Comparison of ENCODE assay signal across 1 cellular context in the genomic region with DNA sequence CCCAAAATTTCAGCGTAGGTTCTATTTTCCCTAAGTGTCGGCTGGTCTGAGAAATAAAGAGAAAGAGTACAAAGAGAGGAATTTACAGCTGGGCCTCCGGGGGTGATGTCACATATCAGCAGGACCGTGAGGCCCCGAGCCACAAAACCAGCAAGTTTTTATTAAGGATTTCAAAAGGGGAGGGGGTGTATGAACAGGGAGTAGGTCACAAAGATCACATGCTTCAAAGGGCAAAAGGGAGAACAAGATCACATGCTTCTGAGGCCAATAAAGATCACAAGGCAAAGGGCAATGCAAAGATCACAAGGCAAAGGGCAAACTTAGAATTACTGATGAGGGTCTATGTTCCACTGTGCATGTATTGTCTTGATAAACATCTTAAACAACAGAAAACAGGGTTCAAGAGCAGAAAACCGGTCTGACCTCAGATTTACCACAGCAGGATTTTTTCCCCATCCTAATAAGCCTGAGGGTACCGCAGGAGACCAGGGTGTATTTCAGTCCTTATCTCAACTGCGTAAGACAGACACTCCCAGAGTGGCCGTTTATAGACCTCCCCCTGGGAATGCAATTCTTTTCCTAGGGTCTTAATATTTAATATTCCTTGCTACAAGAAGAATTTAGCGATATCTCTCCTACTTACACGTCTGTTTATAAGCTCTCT.
A peak's percentile ranks its signal among the peaks of the same experiment; 100 is the strongest.
TF ChIP-seq lines count a peak whose summit lies in the region.
"Not testable (repeated sequence)": the region's sequence is repeated elsewhere in the genome, so short reads cannot be mapped to it uniquely, and the experiment has no call there.

A gene (minus strand): TSS at position 134 of the 664 bp plus-strand sequence. CDS start 13,602 bp downstream, outside the sequence.

TF ChIP-seq in HepG2, 621 proteins besides CTCF, POLR2A, EP300 and RAD21 (continued from another document and continues in another):
- TF ChIP-seq, protein P1, sequence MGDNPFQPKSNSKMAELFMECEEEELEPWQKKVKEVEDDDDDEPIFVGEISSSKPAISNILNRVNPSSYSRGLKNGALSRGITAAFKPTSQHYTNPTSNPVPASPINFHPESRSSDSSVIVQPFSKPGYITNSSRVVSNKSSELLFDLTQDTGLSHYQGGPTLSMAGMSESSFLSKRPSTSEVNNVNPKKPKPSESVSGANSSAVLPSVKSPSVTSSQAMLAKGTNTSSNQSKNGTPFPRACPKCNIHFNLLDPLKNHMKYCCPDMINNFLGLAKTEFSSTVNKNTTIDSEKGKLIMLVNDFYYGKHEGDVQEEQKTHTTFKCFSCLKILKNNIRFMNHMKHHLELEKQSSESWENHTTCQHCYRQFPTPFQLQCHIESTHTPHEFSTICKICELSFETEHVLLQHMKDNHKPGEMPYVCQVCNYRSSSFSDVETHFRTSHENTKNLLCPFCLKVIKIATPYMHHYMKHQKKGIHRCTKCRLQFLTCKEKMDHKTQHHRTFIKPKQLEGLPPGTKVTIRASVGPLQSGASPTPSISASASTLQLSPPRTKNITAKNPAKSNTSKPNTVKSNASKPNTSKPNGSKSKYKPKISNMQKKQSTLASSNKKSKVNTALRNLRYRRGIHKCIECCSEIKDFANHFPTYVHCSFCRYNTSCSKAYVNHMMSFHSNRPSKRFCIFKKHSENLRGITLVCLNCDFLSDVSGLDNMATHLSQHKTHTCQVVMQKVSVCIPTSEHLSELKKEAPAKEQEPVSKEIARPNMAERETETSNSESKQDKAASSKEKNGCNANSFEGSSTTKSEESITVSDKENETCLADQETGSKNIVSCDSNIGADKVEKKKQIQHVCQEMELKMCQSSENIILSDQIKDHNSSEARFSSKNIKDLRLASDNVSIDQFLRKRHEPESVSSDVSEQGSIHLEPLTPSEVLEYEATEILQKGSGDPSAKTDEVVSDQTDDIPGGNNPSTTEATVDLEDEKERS (CRISPR knock-in tag; IDR thresholded peaks at IDR 0.05) = peak; percentile 50; the same call in 1 of the 2 replicates
- TF ChIP-seq MAF1 (CRISPR knock-in tag; IDR thresholded peaks at IDR 0.05; ENCODE audit: borderline replicate concordance) = 0 out of 2 replicates have a peak, but pooled peaks have one; percentile 63
- TF ChIP-seq, protein P2, sequence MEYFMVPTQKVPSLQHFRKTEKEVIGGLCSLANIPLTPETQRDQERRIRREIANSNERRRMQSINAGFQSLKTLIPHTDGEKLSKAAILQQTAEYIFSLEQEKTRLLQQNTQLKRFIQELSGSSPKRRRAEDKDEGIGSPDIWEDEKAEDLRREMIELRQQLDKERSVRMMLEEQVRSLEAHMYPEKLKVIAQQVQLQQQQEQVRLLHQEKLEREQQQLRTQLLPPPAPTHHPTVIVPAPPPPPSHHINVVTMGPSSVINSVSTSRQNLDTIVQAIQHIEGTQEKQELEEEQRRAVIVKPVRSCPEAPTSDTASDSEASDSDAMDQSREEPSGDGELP (IDR thresholded peaks at IDR 0.05; ENCODE audit: borderline replicate concordance, low read depth) = peak; percentile 29; the same call in 1 of the 2 replicates
- TF ChIP-seq, protein P3, sequence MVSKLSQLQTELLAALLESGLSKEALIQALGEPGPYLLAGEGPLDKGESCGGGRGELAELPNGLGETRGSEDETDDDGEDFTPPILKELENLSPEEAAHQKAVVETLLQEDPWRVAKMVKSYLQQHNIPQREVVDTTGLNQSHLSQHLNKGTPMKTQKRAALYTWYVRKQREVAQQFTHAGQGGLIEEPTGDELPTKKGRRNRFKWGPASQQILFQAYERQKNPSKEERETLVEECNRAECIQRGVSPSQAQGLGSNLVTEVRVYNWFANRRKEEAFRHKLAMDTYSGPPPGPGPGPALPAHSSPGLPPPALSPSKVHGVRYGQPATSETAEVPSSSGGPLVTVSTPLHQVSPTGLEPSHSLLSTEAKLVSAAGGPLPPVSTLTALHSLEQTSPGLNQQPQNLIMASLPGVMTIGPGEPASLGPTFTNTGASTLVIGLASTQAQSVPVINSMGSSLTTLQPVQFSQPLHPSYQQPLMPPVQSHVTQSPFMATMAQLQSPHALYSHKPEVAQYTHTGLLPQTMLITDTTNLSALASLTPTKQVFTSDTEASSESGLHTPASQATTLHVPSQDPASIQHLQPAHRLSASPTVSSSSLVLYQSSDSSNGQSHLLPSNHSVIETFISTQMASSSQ (IDR thresholded peaks at IDR 0.05; ENCODE audit: low read depth) = 0 out of 2 replicates have a peak, but pooled peaks have one; percentile 22
- TF ChIP-seq, protein P3 (CRISPR knock-in tag; IDR thresholded peaks at IDR 0.05; ENCODE audit: borderline replicate concordance) = peak; percentile 49; the same call in 1 of the 2 replicates
- 0 out of 2 replicates have a peak, but pooled peaks have one; percentile 25 for TF ChIP-seq ZFY (CRISPR knock-in tag; IDR thresholded peaks at IDR 0.05)
- TF ChIP-seq HHEX (CRISPR knock-in tag; IDR thresholded peaks at IDR 0.05) = 0 out of 2 replicates have a peak, but pooled peaks have one; percentile 31
- 0 out of 2 replicates have a peak, but pooled peaks have one; percentile 22 for TF ChIP-seq TOPORS (CRISPR knock-in tag; IDR thresholded peaks at IDR 0.05)
- peak; percentile 26; the same call in 1 of the 2 replicates for TF ChIP-seq HNF4G (IDR thresholded peaks at IDR 0.05; ENCODE audit: borderline replicate concordance, low read depth, low read length)
- TF ChIP-seq HNF4G (CRISPR knock-in tag; IDR thresholded peaks at IDR 0.05; ENCODE audit: borderline replicate concordance, low read depth) = not testable (repeated sequence)
- TF ChIP-seq, protein P4, sequence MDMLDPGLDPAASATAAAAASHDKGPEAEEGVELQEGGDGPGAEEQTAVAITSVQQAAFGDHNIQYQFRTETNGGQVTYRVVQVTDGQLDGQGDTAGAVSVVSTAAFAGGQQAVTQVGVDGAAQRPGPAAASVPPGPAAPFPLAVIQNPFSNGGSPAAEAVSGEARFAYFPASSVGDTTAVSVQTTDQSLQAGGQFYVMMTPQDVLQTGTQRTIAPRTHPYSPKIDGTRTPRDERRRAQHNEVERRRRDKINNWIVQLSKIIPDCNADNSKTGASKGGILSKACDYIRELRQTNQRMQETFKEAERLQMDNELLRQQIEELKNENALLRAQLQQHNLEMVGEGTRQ (IDR thresholded peaks at IDR 0.05; ENCODE audit: low read depth, low read length) = not testable (repeated sequence)
- TF ChIP-seq, protein P4 (CRISPR knock-in tag; IDR thresholded peaks at IDR 0.05; ENCODE audit: borderline replicate concordance) = peak; percentile 31; the same call in 1 of the 2 replicates
- TF ChIP-seq GATAD2A (CRISPR knock-in tag; IDR thresholded peaks at IDR 0.05) = 0 out of 2 replicates have a peak, but pooled peaks have one; percentile 22
- TF ChIP-seq, protein P5, sequence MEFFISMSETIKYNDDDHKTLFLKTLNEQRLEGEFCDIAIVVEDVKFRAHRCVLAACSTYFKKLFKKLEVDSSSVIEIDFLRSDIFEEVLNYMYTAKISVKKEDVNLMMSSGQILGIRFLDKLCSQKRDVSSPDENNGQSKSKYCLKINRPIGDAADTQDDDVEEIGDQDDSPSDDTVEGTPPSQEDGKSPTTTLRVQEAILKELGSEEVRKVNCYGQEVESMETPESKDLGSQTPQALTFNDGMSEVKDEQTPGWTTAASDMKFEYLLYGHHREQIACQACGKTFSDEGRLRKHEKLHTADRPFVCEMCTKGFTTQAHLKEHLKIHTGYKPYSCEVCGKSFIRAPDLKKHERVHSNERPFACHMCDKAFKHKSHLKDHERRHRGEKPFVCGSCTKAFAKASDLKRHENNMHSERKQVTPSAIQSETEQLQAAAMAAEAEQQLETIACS (CRISPR knock-in tag; IDR thresholded peaks at IDR 0.05) = 0 out of 2 replicates have a peak, but pooled peaks have one; percentile 20
- 0 out of 2 replicates have a peak, but pooled peaks have one; percentile 23 for TF ChIP-seq FOXJ3 (CRISPR knock-in tag; IDR thresholded peaks at IDR 0.05; ENCODE audit: borderline replicate concordance)
- TF ChIP-seq SALL2 (CRISPR knock-in tag; IDR thresholded peaks at IDR 0.05) = 0 out of 2 replicates have a peak, but pooled peaks have one; percentile 52
- 0 out of 2 replicates have a peak, but pooled peaks have one; percentile 28 for TF ChIP-seq ZNF256 (CRISPR knock-in tag; conservative IDR thresholded peaks at IDR 0.05)
- TF ChIP-seq, protein P6, sequence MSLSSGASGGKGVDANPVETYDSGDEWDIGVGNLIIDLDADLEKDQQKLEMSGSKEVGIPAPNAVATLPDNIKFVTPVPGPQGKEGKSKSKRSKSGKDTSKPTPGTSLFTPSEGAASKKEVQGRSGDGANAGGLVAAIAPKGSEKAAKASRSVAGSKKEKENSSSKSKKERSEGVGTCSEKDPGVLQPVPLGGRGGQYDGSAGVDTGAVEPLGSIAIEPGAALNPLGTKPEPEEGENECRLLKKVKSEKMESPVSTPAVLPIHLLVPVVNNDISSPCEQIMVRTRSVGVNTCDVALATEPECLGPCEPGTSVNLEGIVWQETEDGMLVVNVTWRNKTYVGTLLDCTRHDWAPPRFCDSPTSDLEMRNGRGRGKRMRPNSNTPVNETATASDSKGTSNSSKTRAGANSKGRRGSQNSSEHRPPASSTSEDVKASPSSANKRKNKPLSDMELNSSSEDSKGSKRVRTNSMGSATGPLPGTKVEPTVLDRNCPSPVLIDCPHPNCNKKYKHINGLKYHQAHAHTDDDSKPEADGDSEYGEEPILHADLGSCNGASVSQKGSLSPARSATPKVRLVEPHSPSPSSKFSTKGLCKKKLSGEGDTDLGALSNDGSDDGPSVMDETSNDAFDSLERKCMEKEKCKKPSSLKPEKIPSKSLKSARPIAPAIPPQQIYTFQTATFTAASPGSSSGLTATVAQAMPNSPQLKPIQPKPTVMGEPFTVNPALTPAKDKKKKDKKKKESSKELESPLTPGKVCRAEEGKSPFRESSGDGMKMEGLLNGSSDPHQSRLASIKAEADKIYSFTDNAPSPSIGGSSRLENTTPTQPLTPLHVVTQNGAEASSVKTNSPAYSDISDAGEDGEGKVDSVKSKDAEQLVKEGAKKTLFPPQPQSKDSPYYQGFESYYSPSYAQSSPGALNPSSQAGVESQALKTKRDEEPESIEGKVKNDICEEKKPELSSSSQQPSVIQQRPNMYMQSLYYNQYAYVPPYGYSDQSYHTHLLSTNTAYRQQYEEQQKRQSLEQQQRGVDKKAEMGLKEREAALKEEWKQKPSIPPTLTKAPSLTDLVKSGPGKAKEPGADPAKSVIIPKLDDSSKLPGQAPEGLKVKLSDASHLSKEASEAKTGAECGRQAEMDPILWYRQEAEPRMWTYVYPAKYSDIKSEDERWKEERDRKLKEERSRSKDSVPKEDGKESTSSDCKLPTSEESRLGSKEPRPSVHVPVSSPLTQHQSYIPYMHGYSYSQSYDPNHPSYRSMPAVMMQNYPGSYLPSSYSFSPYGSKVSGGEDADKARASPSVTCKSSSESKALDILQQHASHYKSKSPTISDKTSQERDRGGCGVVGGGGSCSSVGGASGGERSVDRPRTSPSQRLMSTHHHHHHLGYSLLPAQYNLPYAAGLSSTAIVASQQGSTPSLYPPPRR (CRISPR knock-in tag; IDR thresholded peaks at IDR 0.05; ENCODE audit: borderline replicate concordance) = 0 out of 2 replicates have a peak, but pooled peaks have one; percentile 18
- TF ChIP-seq, protein P7, sequence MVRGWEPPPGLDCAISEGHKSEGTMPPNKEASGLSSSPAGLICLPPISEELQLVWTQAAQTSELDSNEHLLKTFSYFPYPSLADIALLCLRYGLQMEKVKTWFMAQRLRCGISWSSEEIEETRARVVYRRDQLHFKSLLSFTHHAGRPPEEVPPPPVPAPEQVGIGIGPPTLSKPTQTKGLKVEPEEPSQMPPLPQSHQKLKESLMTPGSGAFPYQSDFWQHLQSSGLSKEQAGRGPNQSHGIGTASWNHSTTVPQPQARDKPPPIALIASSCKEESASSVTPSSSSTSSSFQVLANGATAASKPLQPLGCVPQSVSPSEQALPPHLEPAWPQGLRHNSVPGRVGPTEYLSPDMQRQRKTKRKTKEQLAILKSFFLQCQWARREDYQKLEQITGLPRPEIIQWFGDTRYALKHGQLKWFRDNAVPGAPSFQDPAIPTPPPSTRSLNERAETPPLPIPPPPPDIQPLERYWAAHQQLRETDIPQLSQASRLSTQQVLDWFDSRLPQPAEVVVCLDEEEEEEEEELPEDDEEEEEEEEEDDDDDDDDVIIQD (CRISPR knock-in tag; IDR thresholded peaks at IDR 0.05; ENCODE audit: low read depth) = peak; percentile 86; the same call in 1 of the 2 replicates
- peak; percentile 34; the same call in 1 of the 2 replicates for TF ChIP-seq ZNF878 (CRISPR knock-in tag; IDR thresholded peaks at IDR 0.05)
- TF ChIP-seq, protein P8, sequence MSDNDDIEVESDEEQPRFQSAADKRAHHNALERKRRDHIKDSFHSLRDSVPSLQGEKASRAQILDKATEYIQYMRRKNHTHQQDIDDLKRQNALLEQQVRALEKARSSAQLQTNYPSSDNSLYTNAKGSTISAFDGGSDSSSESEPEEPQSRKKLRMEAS (IDR thresholded peaks at IDR 0.05) = peak; percentile 29; the same call in 1 of the 2 replicates
- peak; percentile 73 for TF ChIP-seq NR2C2 (CRISPR knock-in tag; IDR thresholded peaks at IDR 0.05; ENCODE audit: borderline replicate concordance)
- TF ChIP-seq SALL1 (CRISPR knock-in tag; IDR thresholded peaks at IDR 0.05) = peak; percentile 36; the same call in 1 of the 2 replicates
- peak; percentile 61; the same call in 1 of the 2 replicates for TF ChIP-seq NR2F2 (IDR thresholded peaks at IDR 0.05; ENCODE audit: borderline replicate concordance, low read depth)
- TF ChIP-seq NR2F6 (IDR thresholded peaks at IDR 0.05) = peak; percentile 61; the same call in 1 of the 2 replicates
- TF ChIP-seq NR2F6 (CRISPR knock-in tag; IDR thresholded peaks at IDR 0.05) = peak; percentile 30; the same call in 1 of the 2 replicates
- TF ChIP-seq, protein P9, sequence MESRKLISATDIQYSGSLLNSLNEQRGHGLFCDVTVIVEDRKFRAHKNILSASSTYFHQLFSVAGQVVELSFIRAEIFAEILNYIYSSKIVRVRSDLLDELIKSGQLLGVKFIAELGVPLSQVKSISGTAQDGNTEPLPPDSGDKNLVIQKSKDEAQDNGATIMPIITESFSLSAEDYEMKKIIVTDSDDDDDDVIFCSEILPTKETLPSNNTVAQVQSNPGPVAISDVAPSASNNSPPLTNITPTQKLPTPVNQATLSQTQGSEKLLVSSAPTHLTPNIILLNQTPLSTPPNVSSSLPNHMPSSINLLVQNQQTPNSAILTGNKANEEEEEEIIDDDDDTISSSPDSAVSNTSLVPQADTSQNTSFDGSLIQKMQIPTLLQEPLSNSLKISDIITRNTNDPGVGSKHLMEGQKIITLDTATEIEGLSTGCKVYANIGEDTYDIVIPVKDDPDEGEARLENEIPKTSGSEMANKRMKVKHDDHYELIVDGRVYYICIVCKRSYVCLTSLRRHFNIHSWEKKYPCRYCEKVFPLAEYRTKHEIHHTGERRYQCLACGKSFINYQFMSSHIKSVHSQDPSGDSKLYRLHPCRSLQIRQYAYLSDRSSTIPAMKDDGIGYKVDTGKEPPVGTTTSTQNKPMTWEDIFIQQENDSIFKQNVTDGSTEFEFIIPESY (CRISPR knock-in tag; IDR thresholded peaks at IDR 0.05) = peak; percentile 86
